ENCODE assay signal across 8 cellular contexts in the genomic region with DNA sequence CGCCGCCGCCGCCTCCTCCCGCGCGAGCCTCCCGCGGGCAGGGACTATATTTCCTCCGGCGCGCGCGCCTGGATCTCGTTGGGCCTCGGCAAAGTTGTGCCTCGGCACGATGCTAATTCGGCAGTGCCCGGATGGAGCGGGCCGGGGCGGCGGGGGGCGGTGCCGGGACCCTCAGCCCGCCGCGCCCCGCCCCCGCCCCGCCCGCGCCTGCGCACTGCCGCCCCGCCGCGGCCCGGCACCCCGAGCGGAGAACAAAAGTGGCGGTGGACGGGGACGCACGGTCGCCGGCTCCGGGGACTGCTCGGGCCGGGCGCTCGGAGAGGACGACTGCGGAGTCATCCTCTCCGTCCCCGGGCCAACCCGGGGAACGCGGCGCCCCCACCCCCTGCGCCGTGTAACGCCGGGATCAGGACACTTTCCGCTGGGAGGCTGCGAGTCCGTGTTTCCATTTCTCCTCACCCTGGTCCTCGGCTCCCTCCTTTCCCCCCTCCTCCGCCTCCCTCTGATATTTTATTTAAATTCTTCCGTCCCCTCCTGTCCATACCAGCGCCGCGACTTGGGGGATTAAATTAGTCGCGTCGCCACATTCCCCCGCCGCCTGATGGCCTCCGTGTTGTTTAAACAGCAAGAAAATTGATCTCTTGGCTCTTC. TPM values are rescaled to one million over a fixed set of nuclear protein-coding genes. Genes with fewer than 3 reads are reported as not detected.
DNase-seq lines count a peak whose midpoint lies in the region; ATAC-seq, FAIRE-seq and TF ChIP-seq lines count a peak whose summit lies in the region.

A gene (minus strand): TSS at position 125 of the 651 bp plus-strand sequence. CDS start 456 bp downstream, outside the sequence.

- TF ChIP-seq CTCF in DOHH2 (IDR thresholded peaks at IDR 0.05; ENCODE audit: low read depth, low read length, poor library complexity, severe bottlenecking) (no peak), ovary (IDR thresholded peaks at IDR 0.05) (no peak)

- no peaks in the 10 kb centered on the region for H3K36me3 Mint-ChIP-seq in activated T-cell treated with anti-CD3 and anti-CD28 coated beads, Interleukin-2, amount 50 U/mL, for 4 hours (ENCODE audit: insufficient read depth)

- peak within 1 kb of the TSS; percentile 77 for H3K4me3 Mint-ChIP-seq in activated T-cell treated with anti-CD3 and anti-CD28 coated beads, Interleukin-2, amount 50 U/mL, for 4 hours

- WGBS in ovary, 3 donors, result 0 to 1% (median 1%) methylated on average over 40 to 80 of the region's 80 CpGs

- H3K4me1 ChIP-seq in DOHH2 (ENCODE audit: control insufficient read depth, low read length) (peaks cover 7% of the 10 kb centered on the region), ovary (ENCODE audit: insufficient read depth) (peaks cover 7% of the 10 kb centered on the region)

- intact Hi-C loops in ovary (cut with DNase I), result loop anchor here in 1 of 4 donors (10.0 kb wide), 1 partner anchor 85 kb away; no protein-coding TSS in a partner anchor

- H3K27me3 ChIP-seq in DOHH2 (ENCODE audit: control insufficient read depth, low read length) (peaks cover 30% of the 10 kb centered on the region), ovary (no peaks in the 10 kb centered on the region)

- H3K4me3 ChIP-seq in DOHH2 (ENCODE audit: low read length) (peak within 1 kb of the TSS; percentile 72), ovary (peak within 1 kb of the TSS; percentile 46)

- H3K27me3 Mint-ChIP-seq in activated T-cell treated with anti-CD3 and anti-CD28 coated beads, Interleukin-2, amount 50 U/mL, for 4 hours (ENCODE audit: low read depth), result peaks cover 64% of the 10 kb centered on the region

- H3K9me2 ChIP-seq in DOHH2 (replicated peaks; ENCODE audit: control insufficient read depth, low read length), result no peaks in the 10 kb centered on the region

- no peaks in the 10 kb centered on the region for H4K20me1 ChIP-seq in DOHH2 (ENCODE audit: control insufficient read depth, insufficient read depth, low read depth, low read length)

- H3K9me3 ChIP-seq in DOHH2 (ENCODE audit: control insufficient read depth, insufficient read depth, low read length) (no peaks in the 10 kb centered on the region), ovary (no peaks in the 10 kb centered on the region)

- peak; percentile 44 to 62 for ATAC-seq in activated T-cell treated with anti-CD3 and anti-CD28 coated beads, Interleukin-2, amount 50 U/mL, for 4 hours
- ATAC-seq in GM19463 (IDR thresholded peaks at IDR 0.05; ENCODE audit: unreplicated experiment) (no peak), HG03442 (IDR thresholded peaks at IDR 0.05; ENCODE audit: unreplicated experiment) (no peak)

- H3K27ac ChIP-seq in DOHH2 (ENCODE audit: low read depth, low read length) (no peak within 1 kb of the TSS), ovary (peak within 1 kb of the TSS; percentile 67 to 71)

- H3K9me3 Mint-ChIP-seq in activated T-cell treated with anti-CD3 and anti-CD28 coated beads, Interleukin-2, amount 50 U/mL, for 4 hours, result no peaks in the 10 kb centered on the region

- H3K4me1 Mint-ChIP-seq in activated T-cell treated with anti-CD3 and anti-CD28 coated beads, Interleukin-2, amount 50 U/mL, for 4 hours (ENCODE audit: low read depth), result peaks cover 14% of the 10 kb centered on the region

- FAIRE-seq in frontal cortex (lab: Jason Lieb, UNC), result no peak

- H3K36me3 ChIP-seq in DOHH2 (ENCODE audit: control insufficient read depth, low read length) (no peaks in the 10 kb centered on the region), ovary (no peaks in the 10 kb centered on the region)

- H3K79me2 ChIP-seq in DOHH2 (ENCODE audit: control insufficient read depth, low read length), result no peaks in the 10 kb centered on the region

- peak; percentile 71 to 83 for DNase-seq in NCI-H1930 (lab: John Stamatoyannopoulos, UW)
- DNase-seq in activated T-cell treated with anti-CD3 and anti-CD28 coated beads, Interleukin-2, amount 50 U/mL, for 4 hours, result no peak
- peak; percentile 77 to 85 for DNase-seq in frontal cortex (ENCODE audit: low spot score in 2 of 2)
- peak; percentile 82 to 90 (median 83) for DNase-seq in ovary
- no peak for DNase-seq in UCSD-AML1 (lab: John Stamatoyannopoulos, UW; ENCODE audit: unreplicated experiment)

- no peaks in the 10 kb centered on the region for H3F3A ChIP-seq in DOHH2 (ENCODE audit: control insufficient read depth, insufficient read depth)

- TF ChIP-seq POLR2A in ovary (IDR thresholded peaks at IDR 0.05), result peak; percentile 27

- no peak for TF ChIP-seq EP300 in ovary (IDR thresholded peaks at IDR 0.05)

- H3K4me2 ChIP-seq in DOHH2 (ENCODE audit: low read length), result peak within 1 kb of the TSS; percentile 61

RNA-seq across cellular contexts. Expression of the gene that starts here (rescaled TPM):
- total RNA-seq in activated T-cell treated with anti-CD3 and anti-CD28 coated beads, Interleukin-2, amount 50 U/mL, for 4 hours, result under 1 TPM in 1 of 3 donors, not detected in 2; 0.26 TPM
- total RNA-seq in frontal cortex (8.6 TPM), ovary (10 to 100 TPM in 1 of 7 donors, 1 to 10 TPM in 6; 1.0 to 10.7 (median 7.3) TPM)
- polyA plus RNA-seq in ovary, result 1 to 10 TPM in 1 of 2 donors, under 1 TPM in 1; 0.95 to 2.4 TPM

Comparison
In these comparisons a context has a peak if more than half of its experiments do, and no peak if none do; other contexts are left out.
1. Peak in ATAC-seq in activated T-cell treated with anti-CD3 and anti-CD28 coated beads, Interleukin-2, amount 50 U/mL, for 4 hours; RNA of the gene not detected or under 1 TPM.
2. DNase-seq: peak in NCI-H1930 (2 of 2), frontal cortex (2 of 2) and ovary (5 of 5); none in activated T-cell treated with anti-CD3 and anti-CD28 coated beads, Interleukin-2, amount 50 U/mL, for 4 hours (single experiment) and UCSD-AML1 (single experiment).